In the genomic region with DNA sequence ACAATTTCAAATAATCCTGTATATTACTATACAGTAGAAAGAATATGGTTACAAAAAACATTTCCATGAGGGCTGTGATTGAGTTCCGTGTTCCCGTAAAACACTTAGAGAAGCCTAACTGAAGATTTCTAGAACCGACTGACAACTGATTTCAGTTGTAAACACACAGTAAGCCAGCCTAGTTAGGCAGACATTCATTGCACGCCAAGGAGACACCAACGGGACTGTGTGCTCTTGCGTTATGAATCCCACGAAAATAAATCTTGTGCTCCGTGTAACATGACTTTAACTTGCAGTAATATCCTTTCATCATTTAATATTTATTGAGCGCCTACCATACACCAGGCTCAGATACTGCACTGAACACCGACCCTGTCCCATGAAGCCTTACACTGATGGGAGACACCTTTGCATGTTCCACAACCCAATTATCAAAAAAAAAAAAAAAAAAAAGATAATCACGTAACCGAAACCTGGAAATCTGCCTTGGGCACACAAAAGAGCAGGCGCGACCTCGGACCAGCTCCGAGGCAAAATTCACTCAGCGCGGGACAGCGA, we compare ENCODE assay signal across 8 cellular contexts. TPM values are rescaled to one million over a fixed set of nuclear protein-coding genes. Genes with fewer than 3 reads are reported as not detected.
DNase-seq lines count a peak whose midpoint lies in the region; ATAC-seq, FAIRE-seq and TF ChIP-seq lines count a peak whose summit lies in the region.

No MANE protein-coding gene starts in this region.

- DNase-seq in A549 (ENCODE audit: low read depth in 1 of 2, low spot score in 1 of 2) (no peak), SJSA1 (ENCODE audit: low read depth in 1 of 2, low spot score in 2 of 2) (peak in 1 of 2 experiments; percentile 5), esophagus squamous epithelium (lab: John Stamatoyannopoulos, UW) (no peak), trophoblast cell (peak in 1 of 2 donors; percentile 3), foreskin melanocyte (no peak)
- no peak for DNase-seq in central memory CD4-positive, alpha-beta T cell

- H4K12ac ChIP-seq in trophoblast cell (ENCODE audit: low read depth, low read length) = no peak overlapping the region

- peak overlapping the region; percentile 17 for H4K8ac ChIP-seq in trophoblast cell (ENCODE audit: low read depth, low read length)

- POLR2A ChIA-PET in A549 (lab: Yijun Ruan, JAX) = interaction anchor here (0.9 to 1.8 kb wide), 5 partner anchors 15 to 80 kb away, joined by 3 to 20 read pairs (median 7); no protein-coding TSS in a partner anchor

- H3K4me3 ChIP-seq in A549 = peak overlapping the region; percentile 96
- peak overlapping the region; percentile 79 for H3K4me3 ChIP-seq in SJSA1
- H3K4me3 ChIP-seq in esophagus squamous epithelium = peak overlapping the region; percentile 76 to 99 (median 87)
- H3K4me3 ChIP-seq in trophoblast cell (ENCODE audit: low read depth, low read length) = peak overlapping the region; percentile 97

- no peak overlapping the region for H3K23ac ChIP-seq in trophoblast cell (ENCODE audit: low read length)

- H2BK5ac ChIP-seq in trophoblast cell (ENCODE audit: low read depth, low read length, poor library complexity) = no peak overlapping the region

- no peak for TF ChIP-seq EP300 in A549 (IDR thresholded peaks at IDR 0.05)

- H3K79me1 ChIP-seq in trophoblast cell (ENCODE audit: low read length) = peaks cover 4% of the 10 kb centered on the region

- peak in 1 of 2 experiments; percentile 56; a peak in 3 of 6 replicates for ATAC-seq in A549
- peak; percentile 8 for ATAC-seq in GM18519 (IDR thresholded peaks at IDR 0.05; ENCODE audit: low FRiP score, unreplicated experiment)
- peak; percentile 14 for ATAC-seq in HG03025 (IDR thresholded peaks at IDR 0.05; ENCODE audit: low FRiP score, unreplicated experiment)

- H3K4me1 ChIP-seq in A549 (peaks cover 17% of the 10 kb centered on the region; the same call in 2 of the 3 replicates), SJSA1 (replicated peaks) (peaks cover 12% of the 10 kb centered on the region), esophagus squamous epithelium (peaks cover 11 to 43% (median 20%) of the 10 kb centered on the region in 3 donors), trophoblast cell (ENCODE audit: control insufficient read depth in 1 of 2, insufficient read depth in 2 of 2, low read length in 2 of 2) (peaks cover 0 to 1% of the 10 kb centered on the region in 2 experiments)

- no peak for TF ChIP-seq CTCF in A549 (IDR thresholded peaks at IDR 0.05)
- no peak for TF ChIP-seq CTCF in esophagus squamous epithelium (IDR thresholded peaks at IDR 0.05)

- no peak overlapping the region for H3K14ac ChIP-seq in trophoblast cell (ENCODE audit: low read length)

- peak overlapping the region; percentile 86 to 90 for H3K27ac ChIP-seq in A549
- H3K27ac ChIP-seq in SJSA1 = no peak overlapping the region
- H3K27ac ChIP-seq in esophagus squamous epithelium = peak overlapping the region; percentile 93 to 98 (median 96)
- no peak overlapping the region for H3K27ac ChIP-seq in trophoblast cell (ENCODE audit: low read depth, low read length)

- intact Hi-C loops in esophagus squamous epithelium (cut with DNase I) = no loop called here

- CTCF ChIA-PET in A549 (lab: Yijun Ruan, JAX) = interaction anchor here (0.9 to 3.4 kb wide), 6 partner anchors 11 to 545 kb away, joined by 3 to 21 read pairs (median 4); no protein-coding TSS in a partner anchor

- TF ChIP-seq POLR2A in A549 (IDR thresholded peaks at IDR 0.05; ENCODE audit: low read length) (no peak), esophagus squamous epithelium (IDR thresholded peaks at IDR 0.05) (no peak)

- H3K36me3 ChIP-seq in SJSA1 = peaks cover 15% of the 10 kb centered on the region; the same call in 1 of the 2 replicates
- no peaks in the 10 kb centered on the region for H3K36me3 ChIP-seq in esophagus squamous epithelium
- H3K36me3 ChIP-seq in trophoblast cell (ENCODE audit: control insufficient read depth in 1 of 2, insufficient read depth in 2 of 2, low read length in 2 of 2) = no peaks in the 10 kb centered on the region

- H3K9me3 ChIP-seq in A549 (no peaks in the 10 kb centered on the region), SJSA1 (replicated peaks) (0 out of 2 replicates have a peak, but pooled peaks cover 6% of the 10 kb centered on the region), esophagus squamous epithelium (no peaks in the 10 kb centered on the region), trophoblast cell (ENCODE audit: insufficient read depth, low read depth, low read length) (no peaks in the 10 kb centered on the region)

- no peak overlapping the region for H4K91ac ChIP-seq in trophoblast cell (ENCODE audit: low read depth, low read length)

- H2AK5ac ChIP-seq in trophoblast cell (ENCODE audit: low read length) = no peak overlapping the region

- H3K27me3 ChIP-seq in SJSA1 (replicated peaks) (no peaks in the 10 kb centered on the region), esophagus squamous epithelium (no peaks in the 10 kb centered on the region), trophoblast cell (ENCODE audit: insufficient read depth, low read length) (no peaks in the 10 kb centered on the region)

- H2BK120ac ChIP-seq in trophoblast cell (ENCODE audit: insufficient read depth, low read length, poor library complexity) = no peak overlapping the region

- no peak for FAIRE-seq in A549 (lab: Jason Lieb, UNC)

- H3K18ac ChIP-seq in trophoblast cell (ENCODE audit: low read length) = no peak overlapping the region

- 2% methylated on average over 19 of the region's 19 CpGs for WGBS in A549 (ENCODE audit: missing lambda C conversion rate)
- WGBS in esophagus squamous epithelium, 2 donors = 0 to 5% methylated on average over 19 of the region's 19 CpGs
- WGBS in trophoblast cell (ENCODE audit: extremely low coverage, insufficient coverage, insufficient read length) = no CpG with 5 or more reads among the region's 19 CpGs

- H3K4ac ChIP-seq in trophoblast cell (ENCODE audit: low read depth, low read length) = no peak overlapping the region

- H2AFZ ChIP-seq in trophoblast cell (ENCODE audit: insufficient read depth, low read length, poor library complexity) = peak overlapping the region; percentile 30

- TF ChIP-seq RAD21 in A549 (conservative IDR thresholded peaks at IDR 0.05 in 1 of 2, IDR thresholded peaks at IDR 0.05 in 1 of 2) = no peak

- H2BK12ac ChIP-seq in trophoblast cell (ENCODE audit: low read length) = no peak overlapping the region

- peaks cover 6% of the 10 kb centered on the region for H3K79me2 ChIP-seq in trophoblast cell (ENCODE audit: control insufficient read depth, insufficient read depth, low read length, poor library complexity)

- H3K4me2 ChIP-seq in A549 (peak overlapping the region; percentile 82), trophoblast cell (ENCODE audit: low read length) (peak overlapping the region; percentile 70)

- no peak overlapping the region for H3K9ac ChIP-seq in trophoblast cell (ENCODE audit: low read length)

TF ChIP-seq in A549, 52 proteins besides CTCF, POLR2A, EP300 and RAD21 (continues in another document):
- TF ChIP-seq KDM5A (IDR thresholded peaks at IDR 0.05) (peak; percentile 77), CHD2 (IDR thresholded peaks at IDR 0.05; ENCODE audit: low read length, partially characterized antibody) (no peak), MAFK (IDR thresholded peaks at IDR 0.05; ENCODE audit: partially characterized antibody) (no peak)
- TF ChIP-seq, protein P1, sequence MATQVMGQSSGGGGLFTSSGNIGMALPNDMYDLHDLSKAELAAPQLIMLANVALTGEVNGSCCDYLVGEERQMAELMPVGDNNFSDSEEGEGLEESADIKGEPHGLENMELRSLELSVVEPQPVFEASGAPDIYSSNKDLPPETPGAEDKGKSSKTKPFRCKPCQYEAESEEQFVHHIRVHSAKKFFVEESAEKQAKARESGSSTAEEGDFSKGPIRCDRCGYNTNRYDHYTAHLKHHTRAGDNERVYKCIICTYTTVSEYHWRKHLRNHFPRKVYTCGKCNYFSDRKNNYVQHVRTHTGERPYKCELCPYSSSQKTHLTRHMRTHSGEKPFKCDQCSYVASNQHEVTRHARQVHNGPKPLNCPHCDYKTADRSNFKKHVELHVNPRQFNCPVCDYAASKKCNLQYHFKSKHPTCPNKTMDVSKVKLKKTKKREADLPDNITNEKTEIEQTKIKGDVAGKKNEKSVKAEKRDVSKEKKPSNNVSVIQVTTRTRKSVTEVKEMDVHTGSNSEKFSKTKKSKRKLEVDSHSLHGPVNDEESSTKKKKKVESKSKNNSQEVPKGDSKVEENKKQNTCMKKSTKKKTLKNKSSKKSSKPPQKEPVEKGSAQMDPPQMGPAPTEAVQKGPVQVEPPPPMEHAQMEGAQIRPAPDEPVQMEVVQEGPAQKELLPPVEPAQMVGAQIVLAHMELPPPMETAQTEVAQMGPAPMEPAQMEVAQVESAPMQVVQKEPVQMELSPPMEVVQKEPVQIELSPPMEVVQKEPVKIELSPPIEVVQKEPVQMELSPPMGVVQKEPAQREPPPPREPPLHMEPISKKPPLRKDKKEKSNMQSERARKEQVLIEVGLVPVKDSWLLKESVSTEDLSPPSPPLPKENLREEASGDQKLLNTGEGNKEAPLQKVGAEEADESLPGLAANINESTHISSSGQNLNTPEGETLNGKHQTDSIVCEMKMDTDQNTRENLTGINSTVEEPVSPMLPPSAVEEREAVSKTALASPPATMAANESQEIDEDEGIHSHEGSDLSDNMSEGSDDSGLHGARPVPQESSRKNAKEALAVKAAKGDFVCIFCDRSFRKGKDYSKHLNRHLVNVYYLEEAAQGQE (IDR thresholded peaks at IDR 0.05) = peak; percentile 49; the same call in 1 of the 2 replicates
- TF ChIP-seq, protein P2, sequence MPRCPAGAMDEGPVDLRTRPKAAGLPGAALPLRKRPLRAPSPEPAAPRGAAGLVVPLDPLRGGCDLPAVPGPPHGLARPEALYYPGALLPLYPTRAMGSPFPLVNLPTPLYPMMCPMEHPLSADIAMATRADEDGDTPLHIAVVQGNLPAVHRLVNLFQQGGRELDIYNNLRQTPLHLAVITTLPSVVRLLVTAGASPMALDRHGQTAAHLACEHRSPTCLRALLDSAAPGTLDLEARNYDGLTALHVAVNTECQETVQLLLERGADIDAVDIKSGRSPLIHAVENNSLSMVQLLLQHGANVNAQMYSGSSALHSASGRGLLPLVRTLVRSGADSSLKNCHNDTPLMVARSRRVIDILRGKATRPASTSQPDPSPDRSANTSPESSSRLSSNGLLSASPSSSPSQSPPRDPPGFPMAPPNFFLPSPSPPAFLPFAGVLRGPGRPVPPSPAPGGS (IDR thresholded peaks at IDR 0.05) = no peak; the same call in 2 of the 3 replicates

RNA-seq across cellular contexts. Expression of a gene that starts 0.4 kb away (rescaled TPM):
- polyA plus RNA-seq in A549 (2011; rRNA removed) = 36.3 and 45.4 TPM in 2 replicates
- polyA plus RNA-seq in A549 (2012; cell fraction: cytosol; rRNA removed) = 17.8 and 19.9 TPM in 2 replicates
- 11.9 and 15.0 TPM in 2 replicates for polyA plus RNA-seq in A549 (2012; cell fraction: nucleus; rRNA removed)
- 21.7 to 23.9 TPM (median 23.3 TPM) in 3 replicates for polyA plus RNA-seq in A549 (2017; fragmentation: RNase III; extraction: RNeasy Plus Mini Kit Qiagen cat#74134 plus additional on column Dnase treatment)
- 9.3 and 11.0 TPM in 2 replicates for polyA minus RNA-seq in A549 (2011; rRNA and poly(A)+ RNA removed)
- 25.0 and 33.2 TPM in 2 replicates for total RNA-seq in SJSA1 (2014; rRNA removed; shearing (Covaris generic))
- total RNA-seq in esophagus squamous epithelium = 10 to 100 TPM; 16.3 to 26.9 (median 20.5) TPM
- 26.0 and 27.1 TPM in 2 replicates for polyA plus RNA-seq in trophoblast cell (2013)

Comparison
In these comparisons a context has a peak if more than half of its experiments do, and no peak if none do; other contexts are left out.
1. H3K27ac ChIP-seq: peak in A549 (2 of 2) and esophagus squamous epithelium (4 of 4); none in SJSA1 (single experiment) and trophoblast cell (single experiment).
2. Peak in every context shown above with its lines, with median percentiles within 50 percentile points of each other: H3K4me3 ChIP-seq.